In genomic region chr3:173098959-173099358, GRCh38 we compare ENCODE assay signal across 34 cellular contexts. TPM values are rescaled to one million over a fixed set of nuclear protein-coding genes. Genes with fewer than 3 reads are reported as not detected.
"Had no signal": no experiment of that assay in that cellular context is flagged by ENCODE, and none has a peak within 500 bp of the region (broad histone marks: within the 10 kb centered on the region; RNA-seq: fewer than 3 reads in every experiment).

No MANE protein-coding gene starts in this region.

- H3K27me3 ChIP-seq: neural progenitor cell, ovary, spleen, stomach, thyroid gland, tibial nerve, upper lobe of left lung, vagina had no signal

- FAIRE-seq: urothelium cell line had no signal

- ATAC-seq: naive thymus-derived CD4-positive, alpha-beta T cell; natural killer cell; psoas muscle; right cardiac atrium; sciatic nerve; stimulated activated effector memory CD8-positive, alpha-beta T cell treated with anti-CD3 and anti-CD28 coated beads, Interleukin-12 subunit alpha, Interleukin-12 subunit beta, amount 100 ng/mL, for 72 hours; stimulated activated naive B cell treated with anti-CD40 and anti-IgM and Interleukin-4, amounts not matched to agents 10 μg/mL and 1 μg/mL and 100 μg/mL, for 72 hours had no signal

- H3K4me3 ChIP-seq: neural progenitor cell, ovary, psoas muscle, skin epidermis, smooth muscle cell, spleen, stomach, thoracic aorta, thyroid gland, tibial nerve, upper lobe of left lung, vagina had no signal

- H2AFZ ChIP-seq: neural progenitor cell, parathyroid adenoma had no signal

- H3K27ac ChIP-seq: neural progenitor cell, ovary, parathyroid adenoma, psoas muscle, skin epidermis, spleen, stomach, thoracic aorta, thyroid gland, tibial nerve, upper lobe of left lung, vagina had no signal

- H3K79me2 ChIP-seq: parathyroid adenoma had no signal

- H3K9me3 ChIP-seq: ovary, psoas muscle, thyroid gland, vagina had no signal

- H3K9ac ChIP-seq: neural progenitor cell, parathyroid adenoma had no signal

- DNase-seq: naive thymus-derived CD4-positive, alpha-beta T cell; natural killer cell; occipital lobe; ovary; posterior cingulate gyrus; psoas muscle; right cardiac atrium; spleen; stimulated activated CD4-positive, alpha-beta T cell treated with anti-CD3 and anti-CD28 coated beads, Interleukin-12 subunit alpha, Interleukin-12 subunit beta, amount 100 ng/mL, for 4 hours; stimulated activated CD4-positive, alpha-beta T cell treated with anti-CD3 and anti-CD28 coated beads, Interleukin-1b, Interleukin-23, amount 100 ng/mL, for 48 hours; stimulated activated CD4-positive, alpha-beta T cell treated with anti-CD3 and anti-CD28 coated beads, Interleukin-4, amount 100 ng/mL, for 1 hour; stimulated activated CD4-positive, alpha-beta T cell treated with anti-CD3 and anti-CD28 coated beads, Interleukin-4, amount 100 ng/mL, for 4 hours; stimulated activated naive B cell treated with anti-CD40 and anti-IgM and Interleukin-4, amounts not matched to agents 10 μg/mL and 1 μg/mL and 100 μg/mL, for 72 hours; stimulated activated naive CD4-positive, alpha-beta T cell treated with Interleukin-2 at 50 U/mL for 16 hours; stomach; thyroid gland; trophoblast cell; upper lobe of left lung had no signal

- H3K36me3 ChIP-seq: neural progenitor cell, ovary, spleen, stomach, thoracic aorta, thyroid gland, tibial nerve, upper lobe of left lung, vagina had no signal

- H3K4me2 ChIP-seq: neural progenitor cell, smooth muscle cell had no signal

- H3K4me1 ChIP-seq: neural progenitor cell, parathyroid adenoma, psoas muscle, spleen, stomach, thyroid gland, tibial nerve, upper lobe of left lung, vagina had no signal

RNA-seq across cellular contexts. Expression of gene SPATA16, which starts 42.1 kb away (rescaled TPM):
- total RNA-seq: naive thymus-derived CD4-positive, alpha-beta T cell; natural killer cell; occipital lobe; osteoblast; ovary; psoas muscle; renal cortical epithelial cell; right cardiac atrium; sciatic nerve; smooth muscle cell; spleen; stomach; subcutaneous adipose tissue; temporal lobe; thoracic aorta; thyroid gland; tibial nerve; upper lobe of left lung; ureter; vagina had no signal
- polyA plus RNA-seq: naive thymus-derived CD4-positive, alpha-beta T cell; neural cell; ovary; psoas muscle; right cardiac atrium; smooth muscle cell; spleen; stomach had no signal
